Comparison of ENCODE assay signal across 1 cellular context in the genomic region with DNA sequence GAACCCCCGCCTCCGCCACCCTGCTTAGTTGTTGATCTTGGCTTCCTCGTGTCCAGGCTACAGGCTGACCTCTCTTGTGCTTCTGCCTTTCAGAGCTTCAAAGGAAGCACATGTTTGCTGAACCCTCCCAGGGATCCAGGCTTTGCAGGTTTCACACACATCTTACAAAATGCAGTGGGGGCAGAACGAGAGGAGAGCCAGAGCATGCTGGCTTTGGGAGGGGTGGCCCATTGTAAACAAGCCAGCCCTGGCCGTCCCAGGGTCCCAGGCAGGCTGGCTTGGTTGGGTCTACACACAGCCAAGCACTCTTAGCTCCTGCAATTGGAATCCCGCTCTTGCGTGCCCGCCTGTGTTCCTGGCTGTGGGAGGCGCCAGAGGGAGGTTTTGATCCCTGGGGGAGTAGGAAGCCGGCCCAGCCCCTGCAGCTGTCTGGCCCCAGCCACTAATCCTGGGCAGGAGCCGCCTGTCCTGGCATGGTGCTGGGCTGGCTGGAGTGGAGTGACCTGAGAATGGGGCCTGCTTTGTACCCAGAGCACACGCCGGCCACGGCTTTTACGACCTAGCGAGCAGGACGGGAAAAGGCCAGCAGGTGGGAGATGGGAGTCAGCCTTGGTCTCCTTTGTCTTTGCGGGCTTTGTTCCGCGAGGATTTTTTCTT.
A peak's percentile ranks its signal among the peaks of the same experiment; 100 is the strongest.
TF ChIP-seq lines count a peak whose summit lies in the region.

No MANE protein-coding gene starts in this region.

TF ChIP-seq in HepG2, 621 proteins besides CTCF, POLR2A, EP300 and RAD21 (continued from another document and continues in another):
- TF ChIP-seq RFX3 (CRISPR knock-in tag; IDR thresholded peaks at IDR 0.05) (peak; percentile 43; the same call in 1 of the 2 replicates), NONO (IDR thresholded peaks at IDR 0.05) (no peak), NONO (CRISPR knock-in tag; conservative IDR thresholded peaks at IDR 0.05) (peak; percentile 91), ZNF660 (CRISPR knock-in tag; IDR thresholded peaks at IDR 0.05; ENCODE audit: borderline replicate concordance, low read depth) (no peak), ERF (CRISPR knock-in tag; IDR thresholded peaks at IDR 0.05) (peak; percentile 93), FOXM1 (CRISPR knock-in tag; IDR thresholded peaks at IDR 0.05) (no peak), ZFX (CRISPR knock-in tag; IDR thresholded peaks at IDR 0.05; ENCODE audit: low read depth) (peak; percentile 62), MBD4 (IDR thresholded peaks at IDR 0.05; ENCODE audit: borderline replicate concordance, low read length) (no peak), FLYWCH1 (CRISPR knock-in tag; IDR thresholded peaks at IDR 0.05) (no peak; the same call in 1 of the 2 replicates), SOX5 (CRISPR knock-in tag; IDR thresholded peaks at IDR 0.05; ENCODE audit: borderline replicate concordance) (peak; percentile 94), MTF1 (CRISPR knock-in tag; IDR thresholded peaks at IDR 0.05) (peak; percentile 53; the same call in 1 of the 2 replicates), ZBTB1 (CRISPR knock-in tag; IDR thresholded peaks at IDR 0.05; ENCODE audit: borderline replicate concordance) (no peak), HMG20B (CRISPR knock-in tag; conservative IDR thresholded peaks at IDR 0.05) (peak; percentile 90), ZNF501 (CRISPR knock-in tag; IDR thresholded peaks at IDR 0.05) (peak; percentile 89), ZNF577 (CRISPR knock-in tag; IDR thresholded peaks at IDR 0.05; ENCODE audit: borderline replicate concordance, low read depth) (no peak), HMG20A (CRISPR knock-in tag; IDR thresholded peaks at IDR 0.05; ENCODE audit: borderline replicate concordance) (peak; percentile 88), ATRX (CRISPR knock-in tag; IDR thresholded peaks at IDR 0.05; ENCODE audit: borderline replicate concordance) (0 out of 2 replicates have a peak, but pooled peaks have one; percentile 23), ZSCAN21 (CRISPR knock-in tag; IDR thresholded peaks at IDR 0.05; ENCODE audit: borderline replicate concordance) (peak; percentile 99), RFXANK (CRISPR knock-in tag; IDR thresholded peaks at IDR 0.05) (0 out of 2 replicates have a peak, but pooled peaks have one; percentile 49), YY1 (IDR thresholded peaks at IDR 0.05; ENCODE audit: insufficient read depth, insufficient replicate concordance, low read depth, low read length) (no peak), ZNF260 (CRISPR knock-in tag; IDR thresholded peaks at IDR 0.05; ENCODE audit: borderline replicate concordance, low read depth) (no peak), ZNF20 (CRISPR knock-in tag; IDR thresholded peaks at IDR 0.05) (no peak), GABPB1 (CRISPR knock-in tag; IDR thresholded peaks at IDR 0.05) (peak; percentile 62), NCOA2 (CRISPR knock-in tag; IDR thresholded peaks at IDR 0.05) (peak; percentile 94), GZF1 (CRISPR knock-in tag; IDR thresholded peaks at IDR 0.05) (no peak; the same call in 1 of the 2 replicates), TSC22D2 (CRISPR knock-in tag; IDR thresholded peaks at IDR 0.05; ENCODE audit: borderline replicate concordance) (peak; percentile 93), RFX5 (IDR thresholded peaks at IDR 0.05; ENCODE audit: low read depth, low read length) (no peak), CHD2 (IDR thresholded peaks at IDR 0.05; ENCODE audit: low read depth, low read length) (no peak)
- TF ChIP-seq, protein P1, sequence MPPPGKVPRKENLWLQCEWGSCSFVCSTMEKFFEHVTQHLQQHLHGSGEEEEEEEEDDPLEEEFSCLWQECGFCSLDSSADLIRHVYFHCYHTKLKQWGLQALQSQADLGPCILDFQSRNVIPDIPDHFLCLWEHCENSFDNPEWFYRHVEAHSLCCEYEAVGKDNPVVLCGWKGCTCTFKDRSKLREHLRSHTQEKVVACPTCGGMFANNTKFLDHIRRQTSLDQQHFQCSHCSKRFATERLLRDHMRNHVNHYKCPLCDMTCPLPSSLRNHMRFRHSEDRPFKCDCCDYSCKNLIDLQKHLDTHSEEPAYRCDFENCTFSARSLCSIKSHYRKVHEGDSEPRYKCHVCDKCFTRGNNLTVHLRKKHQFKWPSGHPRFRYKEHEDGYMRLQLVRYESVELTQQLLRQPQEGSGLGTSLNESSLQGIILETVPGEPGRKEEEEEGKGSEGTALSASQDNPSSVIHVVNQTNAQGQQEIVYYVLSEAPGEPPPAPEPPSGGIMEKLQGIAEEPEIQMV (CRISPR knock-in tag; IDR thresholded peaks at IDR 0.05; ENCODE audit: low read depth) = peak; percentile 86; the same call in 1 of the 2 replicates
- TF ChIP-seq, protein P2, sequence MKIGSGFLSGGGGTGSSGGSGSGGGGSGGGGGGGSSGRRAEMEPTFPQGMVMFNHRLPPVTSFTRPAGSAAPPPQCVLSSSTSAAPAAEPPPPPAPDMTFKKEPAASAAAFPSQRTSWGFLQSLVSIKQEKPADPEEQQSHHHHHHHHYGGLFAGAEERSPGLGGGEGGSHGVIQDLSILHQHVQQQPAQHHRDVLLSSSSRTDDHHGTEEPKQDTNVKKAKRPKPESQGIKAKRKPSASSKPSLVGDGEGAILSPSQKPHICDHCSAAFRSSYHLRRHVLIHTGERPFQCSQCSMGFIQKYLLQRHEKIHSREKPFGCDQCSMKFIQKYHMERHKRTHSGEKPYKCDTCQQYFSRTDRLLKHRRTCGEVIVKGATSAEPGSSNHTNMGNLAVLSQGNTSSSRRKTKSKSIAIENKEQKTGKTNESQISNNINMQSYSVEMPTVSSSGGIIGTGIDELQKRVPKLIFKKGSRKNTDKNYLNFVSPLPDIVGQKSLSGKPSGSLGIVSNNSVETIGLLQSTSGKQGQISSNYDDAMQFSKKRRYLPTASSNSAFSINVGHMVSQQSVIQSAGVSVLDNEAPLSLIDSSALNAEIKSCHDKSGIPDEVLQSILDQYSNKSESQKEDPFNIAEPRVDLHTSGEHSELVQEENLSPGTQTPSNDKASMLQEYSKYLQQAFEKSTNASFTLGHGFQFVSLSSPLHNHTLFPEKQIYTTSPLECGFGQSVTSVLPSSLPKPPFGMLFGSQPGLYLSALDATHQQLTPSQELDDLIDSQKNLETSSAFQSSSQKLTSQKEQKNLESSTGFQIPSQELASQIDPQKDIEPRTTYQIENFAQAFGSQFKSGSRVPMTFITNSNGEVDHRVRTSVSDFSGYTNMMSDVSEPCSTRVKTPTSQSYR (CRISPR knock-in tag; IDR thresholded peaks at IDR 0.05; ENCODE audit: borderline replicate concordance) = peak; percentile 94
- TF ChIP-seq, protein P3, sequence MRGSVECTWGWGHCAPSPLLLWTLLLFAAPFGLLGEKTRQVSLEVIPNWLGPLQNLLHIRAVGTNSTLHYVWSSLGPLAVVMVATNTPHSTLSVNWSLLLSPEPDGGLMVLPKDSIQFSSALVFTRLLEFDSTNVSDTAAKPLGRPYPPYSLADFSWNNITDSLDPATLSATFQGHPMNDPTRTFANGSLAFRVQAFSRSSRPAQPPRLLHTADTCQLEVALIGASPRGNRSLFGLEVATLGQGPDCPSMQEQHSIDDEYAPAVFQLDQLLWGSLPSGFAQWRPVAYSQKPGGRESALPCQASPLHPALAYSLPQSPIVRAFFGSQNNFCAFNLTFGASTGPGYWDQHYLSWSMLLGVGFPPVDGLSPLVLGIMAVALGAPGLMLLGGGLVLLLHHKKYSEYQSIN (CRISPR knock-in tag; IDR thresholded peaks at IDR 0.05; ENCODE audit: borderline replicate concordance) = no peak
- TF ChIP-seq, protein P4, sequence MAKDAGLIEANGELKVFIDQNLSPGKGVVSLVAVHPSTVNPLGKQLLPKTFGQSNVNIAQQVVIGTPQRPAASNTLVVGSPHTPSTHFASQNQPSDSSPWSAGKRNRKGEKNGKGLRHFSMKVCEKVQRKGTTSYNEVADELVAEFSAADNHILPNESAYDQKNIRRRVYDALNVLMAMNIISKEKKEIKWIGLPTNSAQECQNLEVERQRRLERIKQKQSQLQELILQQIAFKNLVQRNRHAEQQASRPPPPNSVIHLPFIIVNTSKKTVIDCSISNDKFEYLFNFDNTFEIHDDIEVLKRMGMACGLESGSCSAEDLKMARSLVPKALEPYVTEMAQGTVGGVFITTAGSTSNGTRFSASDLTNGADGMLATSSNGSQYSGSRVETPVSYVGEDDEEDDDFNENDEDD (CRISPR knock-in tag; IDR thresholded peaks at IDR 0.05; ENCODE audit: borderline replicate concordance) = peak; percentile 95
- TF ChIP-seq, protein P5, sequence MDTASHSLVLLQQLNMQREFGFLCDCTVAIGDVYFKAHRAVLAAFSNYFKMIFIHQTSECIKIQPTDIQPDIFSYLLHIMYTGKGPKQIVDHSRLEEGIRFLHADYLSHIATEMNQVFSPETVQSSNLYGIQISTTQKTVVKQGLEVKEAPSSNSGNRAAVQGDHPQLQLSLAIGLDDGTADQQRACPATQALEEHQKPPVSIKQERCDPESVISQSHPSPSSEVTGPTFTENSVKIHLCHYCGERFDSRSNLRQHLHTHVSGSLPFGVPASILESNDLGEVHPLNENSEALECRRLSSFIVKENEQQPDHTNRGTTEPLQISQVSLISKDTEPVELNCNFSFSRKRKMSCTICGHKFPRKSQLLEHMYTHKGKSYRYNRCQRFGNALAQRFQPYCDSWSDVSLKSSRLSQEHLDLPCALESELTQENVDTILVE (CRISPR knock-in tag; IDR thresholded peaks at IDR 0.05) = peak; percentile 92
- TF ChIP-seq, protein P6, sequence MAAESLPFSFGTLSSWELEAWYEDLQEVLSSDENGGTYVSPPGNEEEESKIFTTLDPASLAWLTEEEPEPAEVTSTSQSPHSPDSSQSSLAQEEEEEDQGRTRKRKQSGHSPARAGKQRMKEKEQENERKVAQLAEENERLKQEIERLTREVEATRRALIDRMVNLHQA (CRISPR knock-in tag; IDR thresholded peaks at IDR 0.05) = no peak
- TF ChIP-seq, protein P7, sequence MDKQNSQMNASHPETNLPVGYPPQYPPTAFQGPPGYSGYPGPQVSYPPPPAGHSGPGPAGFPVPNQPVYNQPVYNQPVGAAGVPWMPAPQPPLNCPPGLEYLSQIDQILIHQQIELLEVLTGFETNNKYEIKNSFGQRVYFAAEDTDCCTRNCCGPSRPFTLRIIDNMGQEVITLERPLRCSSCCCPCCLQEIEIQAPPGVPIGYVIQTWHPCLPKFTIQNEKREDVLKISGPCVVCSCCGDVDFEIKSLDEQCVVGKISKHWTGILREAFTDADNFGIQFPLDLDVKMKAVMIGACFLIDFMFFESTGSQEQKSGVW (CRISPR knock-in tag; IDR thresholded peaks at IDR 0.05; ENCODE audit: borderline replicate concordance) = no peak
- TF ChIP-seq, protein P8, sequence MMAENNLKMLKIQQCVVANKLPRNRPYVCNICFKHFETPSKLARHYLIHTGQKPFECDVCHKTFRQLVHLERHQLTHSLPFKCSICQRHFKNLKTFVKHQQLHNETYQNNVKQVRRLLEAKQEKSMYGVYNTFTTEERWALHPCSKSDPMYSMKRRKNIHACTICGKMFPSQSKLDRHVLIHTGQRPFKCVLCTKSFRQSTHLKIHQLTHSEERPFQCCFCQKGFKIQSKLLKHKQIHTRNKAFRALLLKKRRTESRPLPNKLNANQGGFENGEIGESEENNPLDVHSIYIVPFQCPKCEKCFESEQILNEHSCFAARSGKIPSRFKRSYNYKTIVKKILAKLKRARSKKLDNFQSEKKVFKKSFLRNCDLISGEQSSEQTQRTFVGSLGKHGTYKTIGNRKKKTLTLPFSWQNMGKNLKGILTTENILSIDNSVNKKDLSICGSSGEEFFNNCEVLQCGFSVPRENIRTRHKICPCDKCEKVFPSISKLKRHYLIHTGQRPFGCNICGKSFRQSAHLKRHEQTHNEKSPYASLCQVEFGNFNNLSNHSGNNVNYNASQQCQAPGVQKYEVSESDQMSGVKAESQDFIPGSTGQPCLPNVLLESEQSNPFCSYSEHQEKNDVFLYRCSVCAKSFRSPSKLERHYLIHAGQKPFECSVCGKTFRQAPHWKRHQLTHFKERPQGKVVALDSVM (CRISPR knock-in tag; IDR thresholded peaks at IDR 0.05) = peak; percentile 89
- TF ChIP-seq, protein P9, sequence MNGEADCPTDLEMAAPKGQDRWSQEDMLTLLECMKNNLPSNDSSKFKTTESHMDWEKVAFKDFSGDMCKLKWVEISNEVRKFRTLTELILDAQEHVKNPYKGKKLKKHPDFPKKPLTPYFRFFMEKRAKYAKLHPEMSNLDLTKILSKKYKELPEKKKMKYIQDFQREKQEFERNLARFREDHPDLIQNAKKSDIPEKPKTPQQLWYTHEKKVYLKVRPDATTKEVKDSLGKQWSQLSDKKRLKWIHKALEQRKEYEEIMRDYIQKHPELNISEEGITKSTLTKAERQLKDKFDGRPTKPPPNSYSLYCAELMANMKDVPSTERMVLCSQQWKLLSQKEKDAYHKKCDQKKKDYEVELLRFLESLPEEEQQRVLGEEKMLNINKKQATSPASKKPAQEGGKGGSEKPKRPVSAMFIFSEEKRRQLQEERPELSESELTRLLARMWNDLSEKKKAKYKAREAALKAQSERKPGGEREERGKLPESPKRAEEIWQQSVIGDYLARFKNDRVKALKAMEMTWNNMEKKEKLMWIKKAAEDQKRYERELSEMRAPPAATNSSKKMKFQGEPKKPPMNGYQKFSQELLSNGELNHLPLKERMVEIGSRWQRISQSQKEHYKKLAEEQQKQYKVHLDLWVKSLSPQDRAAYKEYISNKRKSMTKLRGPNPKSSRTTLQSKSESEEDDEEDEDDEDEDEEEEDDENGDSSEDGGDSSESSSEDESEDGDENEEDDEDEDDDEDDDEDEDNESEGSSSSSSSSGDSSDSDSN (CRISPR knock-in tag; IDR thresholded peaks at IDR 0.05) = peak; percentile 96
- TF ChIP-seq, protein P10, sequence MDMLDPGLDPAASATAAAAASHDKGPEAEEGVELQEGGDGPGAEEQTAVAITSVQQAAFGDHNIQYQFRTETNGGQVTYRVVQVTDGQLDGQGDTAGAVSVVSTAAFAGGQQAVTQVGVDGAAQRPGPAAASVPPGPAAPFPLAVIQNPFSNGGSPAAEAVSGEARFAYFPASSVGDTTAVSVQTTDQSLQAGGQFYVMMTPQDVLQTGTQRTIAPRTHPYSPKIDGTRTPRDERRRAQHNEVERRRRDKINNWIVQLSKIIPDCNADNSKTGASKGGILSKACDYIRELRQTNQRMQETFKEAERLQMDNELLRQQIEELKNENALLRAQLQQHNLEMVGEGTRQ (IDR thresholded peaks at IDR 0.05; ENCODE audit: low read depth, low read length) = no peak
- TF ChIP-seq, protein P10 (CRISPR knock-in tag; IDR thresholded peaks at IDR 0.05; ENCODE audit: borderline replicate concordance) = no peak; the same call in 1 of the 2 replicates
- TF ChIP-seq, protein P11, sequence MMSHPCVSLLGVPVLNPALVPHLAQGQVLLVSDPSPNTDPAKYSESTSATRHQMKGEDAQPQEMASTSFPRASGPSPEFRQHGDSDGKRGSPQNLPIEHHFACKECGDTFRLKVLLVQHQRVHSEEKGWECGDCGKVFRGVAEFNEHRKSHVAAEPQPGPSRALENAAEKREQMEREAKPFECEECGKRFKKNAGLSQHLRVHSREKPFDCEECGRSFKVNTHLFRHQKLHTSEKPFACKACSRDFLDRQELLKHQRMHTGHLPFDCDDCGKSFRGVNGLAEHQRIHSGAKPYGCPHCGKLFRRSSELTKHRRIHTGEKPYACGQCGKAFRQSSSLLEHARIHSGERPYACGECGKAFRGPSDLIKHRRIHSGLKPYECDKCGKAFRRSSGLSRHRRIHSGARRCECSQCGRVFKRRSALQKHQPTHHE (CRISPR knock-in tag; IDR thresholded peaks at IDR 0.05; ENCODE audit: borderline replicate concordance) = peak; percentile 77; the same call in 1 of the 2 replicates
